ENCODE assay signal across 8 cellular contexts in genomic region chr11:65429724-65430405, GRCh38. TPM values are rescaled to one million over a fixed set of nuclear protein-coding genes. Genes with fewer than 3 reads are reported as not detected.
DNase-seq lines count a peak whose midpoint lies in the region; ATAC-seq and TF ChIP-seq lines count a peak whose summit lies in the region.

No MANE protein-coding gene starts in this region.

- H3K27me3 ChIP-seq in aorta (ENCODE audit: control insufficient read depth in 1 of 2, insufficient read depth in 2 of 2, low read length in 1 of 2): no peaks in the 10 kb centered on the region

- H3K27ac Mint-ChIP-seq in effector memory CD8-positive, alpha-beta T cell: peak overlapping the region; percentile 94 to 99

- H3K27ac ChIP-seq in aorta (ENCODE audit: low read depth in 1 of 2, low read length in 2 of 2): peak overlapping the region; percentile 39 to 74

- peaks cover 0 to 4% of the 10 kb centered on the region in 2 donors for H3K36me3 ChIP-seq in aorta (ENCODE audit: control insufficient read depth in 1 of 2, insufficient read depth in 2 of 2, low read length in 1 of 2)

- no peaks in the 10 kb centered on the region for H3K9me3 Mint-ChIP-seq in effector memory CD8-positive, alpha-beta T cell

- ATAC-seq in effector memory CD8-positive, alpha-beta T cell (replicated peaks): no peak
- peak; percentile 37 for ATAC-seq in aorta (ENCODE audit: low FRiP score)
- ATAC-seq in HG02938 (IDR thresholded peaks at IDR 0.05; ENCODE audit: unreplicated experiment): no peak

- H3K4me3 ChIP-seq in HFF-Myc (replicated peaks; ENCODE audit: low read depth, low read length) (peak overlapping the region; percentile 20), aorta (ENCODE audit: low read length in 2 of 2) (peak overlapping the region; percentile 29 to 53)

- H3K4me1 Mint-ChIP-seq in effector memory CD8-positive, alpha-beta T cell (ENCODE audit: low read depth in 2 of 2): peaks cover 71 to 91% of the 10 kb centered on the region in 2 donors

- DNase-seq in CD1c-positive myeloid dendritic cell (ENCODE audit: extremely low spot score) (peak; percentile 69), HFF-Myc (ENCODE audit: extremely low read depth, low read depth) (no peak), UCSD-AML1 (lab: John Stamatoyannopoulos, UW; ENCODE audit: unreplicated experiment) (peak; percentile 78), myocyte (ENCODE audit: low read depth) (peak; percentile 84), aorta (peak; percentile 88 to 91), pons (ENCODE audit: low spot score) (no peak)
- DNase-seq in effector memory CD8-positive, alpha-beta T cell: no peak

- peak overlapping the region; percentile 100 for H3K4me3 Mint-ChIP-seq in effector memory CD8-positive, alpha-beta T cell

- peaks cover 93% of the 10 kb centered on the region for H3K36me3 Mint-ChIP-seq in effector memory CD8-positive, alpha-beta T cell (ENCODE audit: insufficient read depth)

- WGBS in aorta, 2 donors: 3% methylated on average over 9 of the region's 9 CpGs

- no peaks in the 10 kb centered on the region for H3K4me1 ChIP-seq in aorta (ENCODE audit: control insufficient read depth in 1 of 2, insufficient read depth in 2 of 2, low read length in 2 of 2)

- H3K27me3 Mint-ChIP-seq in effector memory CD8-positive, alpha-beta T cell: no peaks in the 10 kb centered on the region

- intact Hi-C loops in aorta (cut with DNase I): no loop called here

- H3K9me3 ChIP-seq in aorta (ENCODE audit: control insufficient read depth, low read length): no peaks in the 10 kb centered on the region

- no peak for TF ChIP-seq CTCF in HFF-Myc (IDR thresholded peaks at IDR 0.05; ENCODE audit: low read depth, low read length, missing control alignments)

RNA-seq across cellular contexts. Expression of gene NEAT1, which starts 7.3 kb away (rescaled TPM):
- 109 and 172 TPM in 2 replicates for total RNA-seq in myocyte
- 542 TPM for polyA plus RNA-seq in myocyte (2012)
- total RNA-seq in aorta: 1,000 to 10,000 TPM; 1,566 to 1,734 TPM
- polyA plus RNA-seq in aorta: 1,000 to 10,000 TPM in 1 of 2 donors, 100 to 1,000 TPM in 1; 239 to 1,307 TPM

RNA-seq across cellular contexts. Expression of gene FRMD8, which starts 43.4 kb away (rescaled TPM):
- total RNA-seq in myocyte (36.2 and 49.1 TPM in 2 replicates), aorta (10 to 100 TPM; 27.8 to 39.5 TPM)
- polyA plus RNA-seq in myocyte (2012): 18.2 TPM
- polyA plus RNA-seq in aorta: 10 to 100 TPM; 16.8 to 19.2 TPM

RNA-seq across cellular contexts. Expression of gene SLC25A45, which starts 47.4 kb away (rescaled TPM):
- total RNA-seq in myocyte (2.9 and 4.6 TPM in 2 replicates), aorta (10 to 100 TPM in 1 of 2 donors, 1 to 10 TPM in 1; 9.1 to 16.0 TPM)
- 5.7 TPM for polyA plus RNA-seq in myocyte (2012)
- 10 to 100 TPM in 1 of 2 donors, 1 to 10 TPM in 1; 5.6 to 10.7 TPM for polyA plus RNA-seq in aorta

Comparison
In these comparisons a context has a peak if more than half of its experiments do, and no peak if none do; other contexts are left out.
1. DNase-seq: peak in CD1c-positive myeloid dendritic cell (single experiment), UCSD-AML1 (single experiment), myocyte (single experiment) and aorta (2 of 2); none in HFF-Myc (single experiment), effector memory CD8-positive, alpha-beta T cell (0 of 3) and pons (single experiment).